Comparison of ENCODE assay signal across 21 cellular contexts in genomic region chr1:55854911-55855310, GRCh38.
"Had no signal": no experiment of that assay in that cellular context is flagged by ENCODE, and none has a peak within 500 bp of the region (broad histone marks: within the 10 kb centered on the region; RNA-seq: fewer than 3 reads in every experiment).

No MANE protein-coding gene starts in this region.

- H3K4me1 Mint-ChIP-seq: activated naive CD8-positive, alpha-beta T cell treated with anti-CD3 and anti-CD28 coated beads for 36 hours had no signal

- DNase-seq: activated CD4-positive, alpha-beta T cell treated with anti-CD3 and anti-CD28 coated beads, Interleukin-2, amount 50 U/mL, for 4 hours; activated CD4-positive, CD25-positive, alpha-beta regulatory T cell treated with anti-CD3 and anti-CD28 coated beads, Interleukin-2, amount 50 U/mL, for 72 hours; activated effector memory CD4-positive, alpha-beta T cell treated with anti-CD3 and anti-CD28 coated beads, Interleukin-2, amount 50 U/mL, for 16 hours; activated naive CD8-positive, alpha-beta T cell treated with anti-CD3 and anti-CD28 coated beads for 36 hours; activated T-cell treated with anti-CD3 and anti-CD28 coated beads, Interleukin-2, amount 50 U/mL, for 24 hours; central memory CD4-positive, alpha-beta T cell; kidney; left ventricle myocardium superior; mesenchymal stem cell; psoas muscle; sigmoid colon; stimulated activated CD4-positive, alpha-beta T cell treated with anti-CD3 and anti-CD28 coated beads, Interleukin-4, amount 100 ng/mL, for 1 hour; stimulated activated CD8-positive, alpha-beta memory T cell treated with anti-CD3 and anti-CD28 coated beads, Interleukin-4, amount 100 ng/mL, for 48 hours; stimulated activated naive CD8-positive, alpha-beta T cell treated with anti-CD3 and anti-CD28 coated beads, Interleukin-15, Interleukin-2, amounts not matched to agents 100 U/mL and 50 U/mL, for 24 hours; upper lobe of left lung had no signal

- H3K4me3 Mint-ChIP-seq: activated naive CD8-positive, alpha-beta T cell treated with anti-CD3 and anti-CD28 coated beads for 36 hours; activated T-cell treated with anti-CD3 and anti-CD28 coated beads, Interleukin-2, amount 50 U/mL, for 24 hours; dendritic cell treated with granulocyte-macrophage colony-stimulating factor and Interleukin-4, amounts not matched to agents 40 ng/mL and 50 ng/mL, for 4 days; T-helper 2 cell treated with Interferon-gamma antibody and Interleukin-4, amounts not matched to agents 5 μg/mL and 100 μg/mL, for 36 hours had no signal

- ATAC-seq: esophagus mucosa; gastroesophageal sphincter; left ventricle myocardium superior; stimulated activated naive CD8-positive, alpha-beta T cell treated with anti-CD3 and anti-CD28 coated beads, Interleukin-15, Interleukin-2, amounts not matched to agents 100 U/mL and 50 U/mL, for 24 hours had no signal

- H3K9me3 Mint-ChIP-seq: activated naive CD8-positive, alpha-beta T cell treated with anti-CD3 and anti-CD28 coated beads for 36 hours; activated T-cell treated with anti-CD3 and anti-CD28 coated beads, Interleukin-2, amount 50 U/mL, for 24 hours; dendritic cell treated with granulocyte-macrophage colony-stimulating factor and Interleukin-4, amounts not matched to agents 40 ng/mL and 50 ng/mL, for 4 days; T-helper 2 cell treated with Interferon-gamma antibody and Interleukin-4, amounts not matched to agents 5 μg/mL and 100 μg/mL, for 36 hours had no signal

- H3K27ac Mint-ChIP-seq: activated naive CD8-positive, alpha-beta T cell treated with anti-CD3 and anti-CD28 coated beads for 36 hours; activated T-cell treated with anti-CD3 and anti-CD28 coated beads, Interleukin-2, amount 50 U/mL, for 24 hours; dendritic cell treated with granulocyte-macrophage colony-stimulating factor and Interleukin-4, amounts not matched to agents 40 ng/mL and 50 ng/mL, for 4 days; T-helper 2 cell treated with Interferon-gamma antibody and Interleukin-4, amounts not matched to agents 5 μg/mL and 100 μg/mL, for 36 hours had no signal

- H3K27ac ChIP-seq: ascending aorta, gastroesophageal sphincter, psoas muscle, sigmoid colon, suprapubic skin, upper lobe of left lung had no signal

- H3K36me3 Mint-ChIP-seq: activated naive CD8-positive, alpha-beta T cell treated with anti-CD3 and anti-CD28 coated beads for 36 hours had no signal

- H3K4me1 ChIP-seq: ascending aorta, psoas muscle, suprapubic skin, upper lobe of left lung had no signal

- H3K4me3 ChIP-seq: ascending aorta, gastroesophageal sphincter, psoas muscle, sigmoid colon, suprapubic skin, upper lobe of left lung had no signal

- H3K9me3 ChIP-seq: ascending aorta, gastroesophageal sphincter, psoas muscle, sigmoid colon, suprapubic skin, upper lobe of left lung had no signal

- H3K36me3 ChIP-seq: ascending aorta, gastroesophageal sphincter, sigmoid colon, suprapubic skin, upper lobe of left lung had no signal

- H3K27me3 ChIP-seq: ascending aorta, gastroesophageal sphincter, sigmoid colon, suprapubic skin, upper lobe of left lung had no signal
